ENCODE assay signal across 8 cellular contexts in genomic region chr2:97663962-97664635, GRCh38.
DNase-seq lines count a peak whose midpoint lies in the region; ATAC-seq lines count a peak whose summit lies in the region.

TSS of gene ACTR1B (minus strand) at chr2:97664044. CDS start at chr2:97663890, 154 bp downstream.

- peaks cover 9% of the 10 kb centered on the region for H3K36me3 Mint-ChIP-seq in central memory CD8-positive, alpha-beta T cell (ENCODE audit: insufficient read depth)

- no peaks in the 10 kb centered on the region for H3K27me3 Mint-ChIP-seq in central memory CD8-positive, alpha-beta T cell

- ATAC-seq in GM19035 (IDR thresholded peaks at IDR 0.05; ENCODE audit: unreplicated experiment) (peak; percentile 90), HG03354 (IDR thresholded peaks at IDR 0.05; ENCODE audit: poor library complexity, severe bottlenecking, unreplicated experiment) (peak; percentile 86)
- peak; percentile 87 for ATAC-seq in central memory CD8-positive, alpha-beta T cell (replicated peaks; ENCODE audit: extremely low read depth, poor library complexity, severe bottlenecking)

- peak within 1 kb of the TSS; percentile 97 for H3K27ac Mint-ChIP-seq in central memory CD8-positive, alpha-beta T cell (ENCODE audit: low read depth)

- H3K4me1 Mint-ChIP-seq in central memory CD8-positive, alpha-beta T cell: peaks cover 28% of the 10 kb centered on the region

- no peaks in the 10 kb centered on the region for H3K9me3 Mint-ChIP-seq in central memory CD8-positive, alpha-beta T cell

- DNase-seq in AG20443 (ENCODE audit: low spot score) (peak; percentile 97), NCI-H446 (lab: John Stamatoyannopoulos, UW) (peak; percentile 92 to 98), iris pigment epithelial cell (ENCODE audit: low read depth) (peak; percentile 99)
- DNase-seq in activated CD4-positive, CD25-positive, alpha-beta regulatory T cell treated with anti-CD3 and anti-CD28 coated beads, Interleukin-2, amount 50 U/mL, for 16 hours (ENCODE audit: low read depth, low spot score): peak; percentile 93
- DNase-seq in central memory CD8-positive, alpha-beta T cell (ENCODE audit: low spot score in 2 of 2): peak; percentile 91 to 97
- DNase-seq in stimulated activated CD4-positive, alpha-beta T cell treated with anti-CD3 and anti-CD28 coated beads, Interleukin-12 subunit alpha, Interleukin-12 subunit beta, amount 100 ng/mL, for 24 hours (ENCODE audit: low read depth in 2 of 2): peak; percentile 93 to 96

- H3K4me3 Mint-ChIP-seq in central memory CD8-positive, alpha-beta T cell: peak within 1 kb of the TSS; percentile 87

Comparison
In these comparisons a context has a peak if more than half of its experiments do, and no peak if none do; other contexts are left out.
1. Peak in every context shown above with its lines: DNase-seq and ATAC-seq.